2 cellular contexts compared by ENCODE assay signal in genomic region chr1:160584784-160585183, GRCh38.
TF ChIP-seq lines count a peak whose summit lies in the region.

No MANE protein-coding gene starts in this region.

TF ChIP-seq in GM12878, 131 proteins besides CTCF, POLR2A, EP300 and RAD21 (continues in another document):
- TF ChIP-seq ZBTB40 (IDR thresholded peaks at IDR 0.05; ENCODE audit: borderline replicate concordance), result no peak
- TF ChIP-seq NR2C1 (IDR thresholded peaks at IDR 0.05), result peak; percentile 71
- peak; percentile 67 for TF ChIP-seq JUNB (IDR thresholded peaks at IDR 0.05)
- TF ChIP-seq TCF3 (IDR thresholded peaks at IDR 0.05; ENCODE audit: borderline replicate concordance, insufficient read depth, low read depth, low read length), result no peak
- no peak for TF ChIP-seq ZNF622 (IDR thresholded peaks at IDR 0.05)
- no peak for TF ChIP-seq ETV6 (conservative IDR thresholded peaks at IDR 0.05 in 1 of 2, IDR thresholded peaks at IDR 0.05 in 1 of 2; ENCODE audit: borderline replicate concordance in 1 of 2, low read depth in 1 of 2)
- TF ChIP-seq ATF2 (IDR thresholded peaks at IDR 0.05; ENCODE audit: low read length), result no peak
- no peak for TF ChIP-seq ELK1 (IDR thresholded peaks at IDR 0.05; ENCODE audit: low read depth, low read length)
- TF ChIP-seq IRF4 (IDR thresholded peaks at IDR 0.05; ENCODE audit: low read depth, low read length), result peak; percentile 53; the same call in 1 of the 2 replicates
- TF ChIP-seq BCL11A (IDR thresholded peaks at IDR 0.05; ENCODE audit: low read depth, low read length), result no peak
- TF ChIP-seq BRCA1 (IDR thresholded peaks at IDR 0.05; ENCODE audit: low read depth, low read length), result no peak
- TF ChIP-seq POLR2AphosphoS5 (IDR thresholded peaks at IDR 0.05; ENCODE audit: low read length), result no peak
- peak; percentile 61; the same call in 1 of the 2 replicates for TF ChIP-seq ZNF687 (IDR thresholded peaks at IDR 0.05)
- TF ChIP-seq ASH2L (IDR thresholded peaks at IDR 0.05; ENCODE audit: borderline replicate concordance, low read depth), result no peak
- no peak for TF ChIP-seq HDAC6 (IDR thresholded peaks at IDR 0.05; ENCODE audit: unreplicated experiment)

TF ChIP-seq in SK-N-SH, 30 proteins besides CTCF, POLR2A, EP300 and RAD21:
- TF ChIP-seq IRF3 (IDR thresholded peaks at IDR 0.05; ENCODE audit: low read depth, low read length) (no peak), REST (IDR thresholded peaks at IDR 0.05; ENCODE audit: low read depth, low read length) (no peak), SMC3 (IDR thresholded peaks at IDR 0.05; ENCODE audit: low read depth, low read length) (no peak), SIN3A (IDR thresholded peaks at IDR 0.05; ENCODE audit: borderline replicate concordance, low read depth, low read length) (no peak), FOSL2 (IDR thresholded peaks at IDR 0.05; ENCODE audit: borderline replicate concordance, low read depth) (no peak), CHD2 (IDR thresholded peaks at IDR 0.05; ENCODE audit: low read length, partially characterized antibody) (no peak), ELF1 (IDR thresholded peaks at IDR 0.05) (no peak), USF1 (IDR thresholded peaks at IDR 0.05; ENCODE audit: borderline replicate concordance, low read depth) (no peak), RFX5 (IDR thresholded peaks at IDR 0.05; ENCODE audit: low read length) (no peak), YY1 (IDR thresholded peaks at IDR 0.05; ENCODE audit: low read depth) (no peak), NFIC (IDR thresholded peaks at IDR 0.05; ENCODE audit: borderline replicate concordance) (no peak), USF2 (IDR thresholded peaks at IDR 0.05; ENCODE audit: borderline replicate concordance, low read depth, low read length) (no peak), MEF2A (IDR thresholded peaks at IDR 0.05; ENCODE audit: borderline replicate concordance, low read depth) (no peak)
TF ChIP-seq in SK-N-SH: peak in this region for 0.
